In the genomic region with DNA sequence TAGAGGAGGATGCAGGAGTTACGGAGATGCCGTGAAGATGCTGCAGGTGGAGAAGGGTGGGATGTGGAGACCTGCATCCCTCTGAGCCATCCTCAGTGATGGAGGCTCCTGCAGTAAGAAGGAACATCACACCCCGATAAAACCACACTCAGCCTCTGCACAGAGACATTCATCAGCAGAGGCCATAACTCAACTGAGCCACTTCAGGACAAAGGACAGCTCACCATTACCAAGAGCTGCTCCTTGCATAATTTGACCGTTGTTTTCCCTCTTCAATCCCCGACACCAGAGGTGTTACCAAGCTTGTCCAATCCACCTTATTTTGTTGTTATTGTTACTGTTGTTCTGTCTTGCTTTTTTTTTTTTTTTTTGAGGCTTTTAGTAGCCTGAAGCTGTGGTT, we compare ENCODE assay signal across 22 cellular contexts.
"Had no signal": no experiment of that assay in that cellular context is flagged by ENCODE, and none has a peak within 500 bp of the region (broad histone marks: within the 10 kb centered on the region; RNA-seq: fewer than 3 reads in every experiment).

No MANE protein-coding gene starts in this region.

- H3K27me3 Mint-ChIP-seq: activated CD4-positive, alpha-beta T cell treated with anti-CD3 and anti-CD28 coated beads, Interleukin-2, amount 10 ng/mL, durations not matched to agents 7 days and 5 days; activated CD8-positive, alpha-beta memory T cell treated with anti-CD3 and anti-CD28 coated beads, Interleukin-2, amount 10 ng/mL, durations not matched to agents 7 days and 5 days; activated naive CD4-positive, alpha-beta T cell treated with anti-CD3 and anti-CD28 coated beads, Interleukin-2, amount 10 ng/mL, durations not matched to agents 7 days and 5 days had no signal

- H3K79me2 ChIP-seq: hepatocyte had no signal

- H3K27me3 ChIP-seq: hepatocyte, tibial nerve had no signal

- DNase-seq: activated CD4-positive, alpha-beta T cell treated with anti-CD3 and anti-CD28 coated beads, Interleukin-2, amount 10 ng/mL, durations not matched to agents 7 days and 5 days; activated CD4-positive, CD25-positive, alpha-beta regulatory T cell treated with anti-CD3 and anti-CD28 coated beads, Interleukin-2, amount 50 U/mL, for 72 hours; activated CD8-positive, alpha-beta memory T cell treated with anti-CD3 and anti-CD28 coated beads, Interleukin-2, amount 10 ng/mL, durations not matched to agents 7 days and 5 days; activated CD8-positive, alpha-beta T cell treated with anti-CD3 and anti-CD28 coated beads for 36 hours; activated effector memory CD4-positive, alpha-beta T cell treated with anti-CD3 and anti-CD28 coated beads, Interleukin-2, amount 50 U/mL, for 16 hours; activated naive CD4-positive, alpha-beta T cell treated with anti-CD3 and anti-CD28 coated beads, Interleukin-2, amount 10 ng/mL, durations not matched to agents 7 days and 5 days; activated T-cell treated with anti-CD3 and anti-CD28 coated beads for 4 hours; amygdala; foreskin melanocyte; glutamatergic neuron; left ventricle myocardium superior; posterior cingulate gyrus; small intestine; stimulated activated CD4-positive, alpha-beta T cell treated with anti-CD3 and anti-CD28 coated beads, Interleukin-2, amount 100 ng/mL, for 24 hours; stomach; WERI-Rb-1 had no signal

- H3K27ac Mint-ChIP-seq: activated CD4-positive, alpha-beta T cell treated with anti-CD3 and anti-CD28 coated beads, Interleukin-2, amount 10 ng/mL, durations not matched to agents 7 days and 5 days; activated CD8-positive, alpha-beta memory T cell treated with anti-CD3 and anti-CD28 coated beads, Interleukin-2, amount 10 ng/mL, durations not matched to agents 7 days and 5 days; activated CD8-positive, alpha-beta T cell treated with anti-CD3 and anti-CD28 coated beads for 36 hours; activated naive CD4-positive, alpha-beta T cell treated with anti-CD3 and anti-CD28 coated beads, Interleukin-2, amount 10 ng/mL, durations not matched to agents 7 days and 5 days; stimulated activated effector memory CD8-positive, alpha-beta T cell treated with anti-CD3 and anti-CD28 coated beads, Interleukin-12 subunit alpha, Interleukin-12 subunit beta, amount 100 ng/mL, for 72 hours had no signal

- H2AFZ ChIP-seq: hepatocyte had no signal

- H3K36me3 ChIP-seq: stomach, suprapubic skin, tibial nerve, WERI-Rb-1 had no signal

- ATAC-seq: activated CD8-positive, alpha-beta memory T cell treated with anti-CD3 and anti-CD28 coated beads, Interleukin-2, amount 10 ng/mL, durations not matched to agents 7 days and 5 days; activated CD8-positive, alpha-beta T cell treated with anti-CD3 and anti-CD28 coated beads for 36 hours; left ventricle myocardium superior; sciatic nerve; stimulated activated effector memory CD8-positive, alpha-beta T cell treated with anti-CD3 and anti-CD28 coated beads, Interleukin-12 subunit alpha, Interleukin-12 subunit beta, amount 100 ng/mL, for 72 hours had no signal

- H3K4me3 Mint-ChIP-seq: activated CD4-positive, alpha-beta T cell treated with anti-CD3 and anti-CD28 coated beads, Interleukin-2, amount 10 ng/mL, durations not matched to agents 7 days and 5 days; activated CD8-positive, alpha-beta memory T cell treated with anti-CD3 and anti-CD28 coated beads, Interleukin-2, amount 10 ng/mL, durations not matched to agents 7 days and 5 days; activated CD8-positive, alpha-beta T cell treated with anti-CD3 and anti-CD28 coated beads for 36 hours; activated naive CD4-positive, alpha-beta T cell treated with anti-CD3 and anti-CD28 coated beads, Interleukin-2, amount 10 ng/mL, durations not matched to agents 7 days and 5 days; neural crest cell; stimulated activated effector memory CD8-positive, alpha-beta T cell treated with anti-CD3 and anti-CD28 coated beads, Interleukin-12 subunit alpha, Interleukin-12 subunit beta, amount 100 ng/mL, for 72 hours had no signal

- H3K4me1 ChIP-seq: stomach, suprapubic skin, tibial nerve had no signal

- H3K4me3 ChIP-seq: hepatocyte, stomach, suprapubic skin, tibial nerve had no signal

- H3K9me3 Mint-ChIP-seq: activated CD4-positive, alpha-beta T cell treated with anti-CD3 and anti-CD28 coated beads, Interleukin-2, amount 10 ng/mL, durations not matched to agents 7 days and 5 days; activated CD8-positive, alpha-beta T cell treated with anti-CD3 and anti-CD28 coated beads for 36 hours; activated naive CD4-positive, alpha-beta T cell treated with anti-CD3 and anti-CD28 coated beads, Interleukin-2, amount 10 ng/mL, durations not matched to agents 7 days and 5 days; neural crest cell; stimulated activated effector memory CD8-positive, alpha-beta T cell treated with anti-CD3 and anti-CD28 coated beads, Interleukin-12 subunit alpha, Interleukin-12 subunit beta, amount 100 ng/mL, for 72 hours had no signal

- H3K9me3 ChIP-seq: stomach, suprapubic skin, tibial nerve had no signal

- H3K36me3 Mint-ChIP-seq: activated CD8-positive, alpha-beta memory T cell treated with anti-CD3 and anti-CD28 coated beads, Interleukin-2, amount 10 ng/mL, durations not matched to agents 7 days and 5 days; activated naive CD4-positive, alpha-beta T cell treated with anti-CD3 and anti-CD28 coated beads, Interleukin-2, amount 10 ng/mL, durations not matched to agents 7 days and 5 days; stimulated activated effector memory CD8-positive, alpha-beta T cell treated with anti-CD3 and anti-CD28 coated beads, Interleukin-12 subunit alpha, Interleukin-12 subunit beta, amount 100 ng/mL, for 72 hours had no signal

- H3K27ac ChIP-seq: hepatocyte, stomach, suprapubic skin, tibial nerve, WERI-Rb-1 had no signal

- H3K4me1 Mint-ChIP-seq: activated CD4-positive, alpha-beta T cell treated with anti-CD3 and anti-CD28 coated beads, Interleukin-2, amount 10 ng/mL, durations not matched to agents 7 days and 5 days; activated CD8-positive, alpha-beta memory T cell treated with anti-CD3 and anti-CD28 coated beads, Interleukin-2, amount 10 ng/mL, durations not matched to agents 7 days and 5 days; activated naive CD4-positive, alpha-beta T cell treated with anti-CD3 and anti-CD28 coated beads, Interleukin-2, amount 10 ng/mL, durations not matched to agents 7 days and 5 days; stimulated activated effector memory CD8-positive, alpha-beta T cell treated with anti-CD3 and anti-CD28 coated beads, Interleukin-12 subunit alpha, Interleukin-12 subunit beta, amount 100 ng/mL, for 72 hours had no signal

- H3K4me2 ChIP-seq: hepatocyte had no signal
